ENCODE assay signal across 8 cellular contexts in the genomic region with DNA sequence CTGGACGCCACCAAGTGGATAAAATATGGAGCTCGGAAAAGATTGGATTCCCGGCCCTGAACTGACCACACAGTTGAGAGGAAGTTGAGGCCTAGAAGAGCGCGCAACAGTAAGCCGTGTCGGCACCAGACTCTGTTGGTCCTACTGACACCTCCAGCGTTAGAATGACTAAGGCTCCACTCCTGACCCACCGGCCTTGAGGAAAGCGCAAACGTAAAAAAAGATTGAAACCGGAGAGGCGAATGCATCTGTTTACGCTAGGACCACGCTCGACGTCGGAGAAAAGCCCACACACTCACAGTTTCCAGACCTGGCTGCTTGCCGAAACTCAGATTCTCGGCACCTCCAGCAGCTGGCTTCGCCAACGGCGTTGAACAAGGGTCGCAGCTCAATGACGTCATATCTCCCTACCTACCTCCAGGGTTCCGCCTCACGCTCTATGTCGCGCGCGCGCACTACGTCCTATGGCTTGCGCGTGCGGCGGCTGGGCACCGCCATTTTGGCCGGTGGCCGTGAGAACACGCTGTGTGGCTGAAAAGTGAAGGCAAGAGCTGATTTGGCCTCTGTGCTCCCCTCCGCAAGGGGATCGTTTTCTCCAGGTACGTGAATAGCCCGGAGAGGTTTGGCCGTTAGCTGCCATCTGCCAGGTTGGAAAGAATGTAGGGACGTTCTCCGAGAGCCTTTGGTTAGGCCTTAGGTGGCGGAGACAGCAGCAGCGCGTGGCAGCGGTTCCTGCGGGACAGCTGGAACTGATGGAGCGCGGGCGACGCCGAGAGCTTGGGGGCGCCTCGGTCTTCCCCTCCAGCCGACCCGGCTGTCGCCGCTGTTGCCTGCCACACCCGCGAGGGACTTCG. TPM values are rescaled to one million over a fixed set of nuclear protein-coding genes. Genes with fewer than 3 reads are reported as not detected.
DNase-seq lines count a peak whose midpoint lies in the region; ATAC-seq and TF ChIP-seq lines count a peak whose summit lies in the region.

Gene ABCE1 (plus strand): TSS at position 491 of the 854 bp plus-strand sequence. CDS start 6,102 bp downstream, outside the sequence.
A gene with protein sequence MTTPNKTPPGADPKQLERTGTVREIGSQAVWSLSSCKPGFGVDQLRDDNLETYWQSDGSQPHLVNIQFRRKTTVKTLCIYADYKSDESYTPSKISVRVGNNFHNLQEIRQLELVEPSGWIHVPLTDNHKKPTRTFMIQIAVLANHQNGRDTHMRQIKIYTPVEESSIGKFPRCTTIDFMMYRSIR (minus strand): TSS at position 376 of the 854 bp plus-strand sequence. CDS start 2,097 bp downstream, outside the sequence.

- no peaks in the 10 kb centered on the region for H3K4me1 ChIP-seq in mucosa of stomach (ENCODE audit: control insufficient read depth, insufficient read depth, low read length)

- peaks cover 62% of the 10 kb centered on the region for H3K36me3 Mint-ChIP-seq in activated T-cell treated with anti-CD3 and anti-CD28 coated beads, Interleukin-2, amount 50 U/mL, for 24 hours (ENCODE audit: low read depth)

- H3K4me3 ChIP-seq in mucosa of stomach (ENCODE audit: low read length) = peak within 1 kb of the TSS; percentile 70

- H3K27ac Mint-ChIP-seq in activated T-cell treated with anti-CD3 and anti-CD28 coated beads, Interleukin-2, amount 50 U/mL, for 24 hours = peak within 1 kb of the TSS; percentile 98

- H3K4me1 Mint-ChIP-seq in activated T-cell treated with anti-CD3 and anti-CD28 coated beads, Interleukin-2, amount 50 U/mL, for 24 hours (ENCODE audit: low read depth) = peaks cover 30% of the 10 kb centered on the region

- peak within 1 kb of the TSS; percentile 97 for H3K4me3 Mint-ChIP-seq in activated T-cell treated with anti-CD3 and anti-CD28 coated beads, Interleukin-2, amount 50 U/mL, for 24 hours

- DNase-seq in DMS53 (lab: John Stamatoyannopoulos, UW) (peak; percentile 98), KG1 (lab: John Stamatoyannopoulos, UW) (peak; percentile 71), erythroblast (lab: John Stamatoyannopoulos, UW) (peak; percentile 99)
- DNase-seq in activated T-cell treated with anti-CD3 and anti-CD28 coated beads, Interleukin-2, amount 50 U/mL, for 24 hours = peak; percentile 93
- peak; percentile 92 to 93 for DNase-seq in stimulated activated CD8-positive, alpha-beta memory T cell treated with anti-CD3 and anti-CD28 coated beads, Interleukin-7, amount 100 ng/mL, for 1 hour (ENCODE audit: low read depth in 2 of 2)

- TF ChIP-seq POLR2A in erythroblast (IDR thresholded peaks at IDR 0.05; ENCODE audit: low read length) = peak; percentile 95

- no peaks in the 10 kb centered on the region for H3K27me3 Mint-ChIP-seq in activated T-cell treated with anti-CD3 and anti-CD28 coated beads, Interleukin-2, amount 50 U/mL, for 24 hours

- peak within 1 kb of the TSS; percentile 72 for H3K9ac ChIP-seq in mucosa of stomach (ENCODE audit: low read length)

- ATAC-seq in GM21723 (IDR thresholded peaks at IDR 0.05; ENCODE audit: unreplicated experiment) = peak; percentile 82

- no peaks in the 10 kb centered on the region for H3K36me3 ChIP-seq in mucosa of stomach (ENCODE audit: control insufficient read depth, insufficient read depth, low read length)

- H3K27me3 ChIP-seq in mucosa of stomach (ENCODE audit: control insufficient read depth, insufficient read depth, low read length) = no peaks in the 10 kb centered on the region

- H3K9me3 ChIP-seq in mucosa of stomach (ENCODE audit: control insufficient read depth, low read length) = no peaks in the 10 kb centered on the region

- H3K9me3 Mint-ChIP-seq in activated T-cell treated with anti-CD3 and anti-CD28 coated beads, Interleukin-2, amount 50 U/mL, for 24 hours = peaks cover 3% of the 10 kb centered on the region

TF ChIP-seq in PFSK-1, 5 proteins besides CTCF, POLR2A, EP300 and RAD21:
- TF ChIP-seq SIN3A (IDR thresholded peaks at IDR 0.05; ENCODE audit: borderline replicate concordance, insufficient read depth, low read length) = 0 out of 2 replicates have a peak, but pooled peaks have one; percentile 8
- TF ChIP-seq, protein P1, sequence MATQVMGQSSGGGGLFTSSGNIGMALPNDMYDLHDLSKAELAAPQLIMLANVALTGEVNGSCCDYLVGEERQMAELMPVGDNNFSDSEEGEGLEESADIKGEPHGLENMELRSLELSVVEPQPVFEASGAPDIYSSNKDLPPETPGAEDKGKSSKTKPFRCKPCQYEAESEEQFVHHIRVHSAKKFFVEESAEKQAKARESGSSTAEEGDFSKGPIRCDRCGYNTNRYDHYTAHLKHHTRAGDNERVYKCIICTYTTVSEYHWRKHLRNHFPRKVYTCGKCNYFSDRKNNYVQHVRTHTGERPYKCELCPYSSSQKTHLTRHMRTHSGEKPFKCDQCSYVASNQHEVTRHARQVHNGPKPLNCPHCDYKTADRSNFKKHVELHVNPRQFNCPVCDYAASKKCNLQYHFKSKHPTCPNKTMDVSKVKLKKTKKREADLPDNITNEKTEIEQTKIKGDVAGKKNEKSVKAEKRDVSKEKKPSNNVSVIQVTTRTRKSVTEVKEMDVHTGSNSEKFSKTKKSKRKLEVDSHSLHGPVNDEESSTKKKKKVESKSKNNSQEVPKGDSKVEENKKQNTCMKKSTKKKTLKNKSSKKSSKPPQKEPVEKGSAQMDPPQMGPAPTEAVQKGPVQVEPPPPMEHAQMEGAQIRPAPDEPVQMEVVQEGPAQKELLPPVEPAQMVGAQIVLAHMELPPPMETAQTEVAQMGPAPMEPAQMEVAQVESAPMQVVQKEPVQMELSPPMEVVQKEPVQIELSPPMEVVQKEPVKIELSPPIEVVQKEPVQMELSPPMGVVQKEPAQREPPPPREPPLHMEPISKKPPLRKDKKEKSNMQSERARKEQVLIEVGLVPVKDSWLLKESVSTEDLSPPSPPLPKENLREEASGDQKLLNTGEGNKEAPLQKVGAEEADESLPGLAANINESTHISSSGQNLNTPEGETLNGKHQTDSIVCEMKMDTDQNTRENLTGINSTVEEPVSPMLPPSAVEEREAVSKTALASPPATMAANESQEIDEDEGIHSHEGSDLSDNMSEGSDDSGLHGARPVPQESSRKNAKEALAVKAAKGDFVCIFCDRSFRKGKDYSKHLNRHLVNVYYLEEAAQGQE (IDR thresholded peaks at IDR 0.05; ENCODE audit: insufficient read depth in 1 of 2, low read depth in 2 of 2, low read length in 2 of 2) = 0 out of 4 replicates have a peak, but pooled peaks of 1 of the 2 experiments have one; percentile 7
- TF ChIP-seq TAF1 (IDR thresholded peaks at IDR 0.05; ENCODE audit: borderline replicate concordance, insufficient read depth, low read length) = peak; percentile 80
- TF ChIP-seq FOXP2 (optimal IDR thresholded peaks at IDR 0.05; ENCODE audit: borderline replicate concordance, extremely low read depth, extremely low read length, insufficient read depth) = no peak
- TF ChIP-seq POLR2AphosphoS5 (IDR thresholded peaks at IDR 0.05; ENCODE audit: low read depth, low read length) = peak; percentile 92

RNA-seq across cellular contexts. Expression of gene ABCE1, which starts in this region (rescaled TPM):
- 52.9 TPM for polyA plus RNA-seq in PFSK-1 (2012; ENCODE audit: insufficient read length, low read depth)

RNA-seq across cellular contexts. Expression of the second gene that starts in this region (rescaled TPM):
- polyA plus RNA-seq in PFSK-1 (2012; ENCODE audit: insufficient read length, low read depth) = 5.7 TPM

Comparison
In these comparisons a context has a peak if more than half of its experiments do, and no peak if none do; other contexts are left out.
1. Peak in every context shown above with its lines: DNase-seq, ATAC-seq and H3K4me3 ChIP-seq.